ENCODE assay signal across 10 cellular contexts in genomic region chr19:18800079-18800478, GRCh38. TPM values are rescaled to one million over a fixed set of nuclear protein-coding genes. Genes with fewer than 3 reads are reported as not detected.
"Had no signal": no experiment of that assay in that cellular context is flagged by ENCODE, and none has a peak within 500 bp of the region (broad histone marks: within the 10 kb centered on the region; RNA-seq: fewer than 3 reads in every experiment).

No MANE protein-coding gene starts in this region.

- FAIRE-seq: H54 had no signal

- H2AFZ ChIP-seq: GM23248 had no signal

- H3K27ac ChIP-seq: GM23248 had no signal

- DNase-seq: GM23248, GOT3, H9, HCEC 1CT, HFFc6, Kasumi-1, KG1 had no signal

- H3K4me3 ChIP-seq: GM23248 had no signal

- H3K9ac ChIP-seq: GM23248 had no signal

RNA-seq across cellular contexts. Expression of gene COMP, which starts 9.0 kb away (rescaled TPM):
- total RNA-seq: HT-29 had no signal
- polyA plus RNA-seq: IgD-negative memory B cell had no signal
